ENCODE assay signal across 33 cellular contexts in genomic region chr19:30431591-30431990, GRCh38. TPM values are rescaled to one million over a fixed set of nuclear protein-coding genes. Genes with fewer than 3 reads are reported as not detected.
"Had no signal": no experiment of that assay in that cellular context is flagged by ENCODE, and none has a peak within 500 bp of the region (broad histone marks: within the 10 kb centered on the region; RNA-seq: fewer than 3 reads in every experiment).

No MANE protein-coding gene starts in this region.

- H3K27ac ChIP-seq: left lung, lower lobe of right lung, neural progenitor cell, neutrophil, right atrium auricular region, right lobe of liver, suprapubic skin, thoracic aorta, tibial artery, upper lobe of right lung, uterus had no signal

- H3K27me3 ChIP-seq: left lung, neural progenitor cell, neutrophil, right atrium auricular region, right lobe of liver, suprapubic skin, tibial artery, upper lobe of right lung, uterus had no signal

- H3K36me3 Mint-ChIP-seq: immature natural killer cell, mesothelial cell of epicardium, naive B cell, natural killer cell, neural progenitor cell had no signal

- H3K27ac Mint-ChIP-seq: immature natural killer cell; mesothelial cell of epicardium; naive B cell; natural killer cell; nephron progenitor cell; neural progenitor cell; progenitor cell of endocrine pancreas; stimulated activated naive CD8-positive, alpha-beta T cell treated with anti-CD3 and anti-CD28 coated beads, Interleukin-15, Interleukin-2, amounts not matched to agents 100 ng/mL and 50 ng/mL, for 24 hours had no signal

- H3K36me3 ChIP-seq: left lung, lower lobe of right lung, neural progenitor cell, neutrophil, right atrium auricular region, right lobe of liver, suprapubic skin, thoracic aorta, tibial artery, upper lobe of right lung, uterus had no signal

- H3K4me3 ChIP-seq: left lung, lower lobe of right lung, neural progenitor cell, right atrium auricular region, right lobe of liver, smooth muscle cell, suprapubic skin, thoracic aorta, tibial artery, upper lobe of right lung, uterus had no signal

- DNase-seq: hypothalamus; immature natural killer cell; kidney; left colon; left lung; lower lobe of right lung; mesendoderm; naive B cell; natural killer cell; nephron progenitor cell; occipital lobe; right lobe of liver; stimulated activated CD4-positive, alpha-beta T cell treated with anti-CD3 and anti-CD28 coated beads, Interleukin-12 subunit alpha, Interleukin-12 subunit beta, amount 100 ng/mL, for 4 hours; stimulated activated CD4-positive, alpha-beta T cell treated with anti-CD3 and anti-CD28 coated beads, Interleukin-15, amount 100 ng/mL, for 24 hours; stimulated activated CD4-positive, alpha-beta T cell treated with anti-CD3 and anti-CD28 coated beads, Interleukin-2, amount 100 ng/mL, for 24 hours; stimulated activated CD4-positive, alpha-beta T cell treated with anti-CD3 and anti-CD28 coated beads, Interleukin-4, amount 100 ng/mL, for 1 hour; stimulated activated naive CD4-positive, alpha-beta T cell; tibial artery; trophoblast cell; upper lobe of right lung; uterus had no signal

- H3K4me1 Mint-ChIP-seq: immature natural killer cell, mesothelial cell of epicardium, naive B cell, natural killer cell, nephron progenitor cell had no signal

- H3K4me3 Mint-ChIP-seq: immature natural killer cell; mesothelial cell of epicardium; naive B cell; natural killer cell; nephron progenitor cell; neural progenitor cell; stimulated activated naive CD8-positive, alpha-beta T cell treated with anti-CD3 and anti-CD28 coated beads, Interleukin-15, Interleukin-2, amounts not matched to agents 100 ng/mL and 50 ng/mL, for 24 hours had no signal

- H3K9me3 Mint-ChIP-seq: mesothelial cell of epicardium; natural killer cell; nephron progenitor cell; neural progenitor cell; stimulated activated naive CD8-positive, alpha-beta T cell treated with anti-CD3 and anti-CD28 coated beads, Interleukin-15, Interleukin-2, amounts not matched to agents 100 ng/mL and 50 ng/mL, for 24 hours had no signal

- ATAC-seq: left colon, left lung, lower lobe of right lung, natural killer cell, right lobe of liver, upper lobe of right lung had no signal

- H3K4me1 ChIP-seq: left lung, lower lobe of right lung, neural progenitor cell, right atrium auricular region, right lobe of liver, suprapubic skin, tibial artery, upper lobe of right lung, uterus had no signal

- H3K9me3 ChIP-seq: left lung, lower lobe of right lung, neutrophil, right atrium auricular region, right lobe of liver, suprapubic skin, thoracic aorta, tibial artery, upper lobe of right lung, uterus had no signal

RNA-seq across cellular contexts. Expression of gene ZNF536, which starts 59.4 kb away (rescaled TPM):
- total RNA-seq: mononuclear cell, natural killer cell, osteocyte, pulmonary artery endothelial cell, smooth muscle cell had no signal
- polyA plus RNA-seq: immature natural killer cell, smooth muscle cell had no signal
